8 cellular contexts compared by ENCODE assay signal in the genomic region with DNA sequence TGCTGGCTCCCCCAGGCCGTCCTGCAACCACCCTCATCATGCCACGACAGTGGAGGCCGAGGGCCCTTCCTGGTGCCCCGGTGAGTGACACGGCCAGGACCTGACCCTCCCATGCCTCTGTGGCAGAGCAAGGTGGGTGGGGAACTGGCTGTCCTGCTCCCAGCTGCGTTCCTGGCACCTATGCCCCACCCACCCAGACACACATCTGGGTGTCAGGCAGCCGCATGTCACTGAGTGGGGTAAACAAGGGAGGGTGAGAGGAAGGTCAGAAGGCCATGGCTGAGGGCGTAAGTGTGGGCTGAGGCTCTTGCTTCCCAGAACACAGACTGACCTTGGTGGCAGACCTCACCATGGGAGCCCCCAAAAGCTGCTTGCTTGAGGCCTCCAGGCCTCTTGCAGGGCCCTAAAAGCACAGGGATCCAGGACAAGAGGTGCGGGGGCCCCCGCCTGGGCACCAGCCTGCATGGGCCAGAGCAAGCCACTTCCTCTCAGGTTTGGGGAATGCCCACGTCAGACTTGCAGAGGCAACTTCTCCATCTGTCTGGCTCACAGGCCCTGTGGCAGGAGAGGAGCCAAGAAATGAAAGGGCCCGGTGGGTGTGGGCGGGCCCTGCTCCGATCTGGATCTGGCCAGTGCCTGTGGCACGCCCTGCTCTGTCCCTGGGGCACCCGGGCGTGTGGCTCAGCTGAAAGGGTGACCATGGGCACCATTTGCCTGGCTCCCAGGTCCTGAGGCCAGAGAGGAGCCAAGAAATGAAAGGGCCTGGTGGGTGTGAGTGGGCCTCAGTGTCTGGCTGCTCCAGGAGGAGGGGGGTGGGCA. TPM values are rescaled to one million over a fixed set of nuclear protein-coding genes. Genes with fewer than 3 reads are reported as not detected.
A peak's percentile ranks its signal among the peaks of the same experiment; 100 is the strongest.
DNase-seq lines count a peak whose midpoint lies in the region; ATAC-seq and TF ChIP-seq lines count a peak whose summit lies in the region.

No MANE protein-coding gene starts in this region.

- no peaks in the 10 kb centered on the region for H3K36me3 Mint-ChIP-seq in activated T-cell treated with anti-CD3 and anti-CD28 coated beads, Interleukin-2, amount 50 U/mL, for 24 hours (ENCODE audit: low read depth)

- TF ChIP-seq CTCF in gastroesophageal sphincter (IDR thresholded peaks at IDR 0.05): no peak

- no peak for TF ChIP-seq POLR2A in gastroesophageal sphincter (IDR thresholded peaks at IDR 0.05)

- H3K36me3 ChIP-seq in gastroesophageal sphincter: no peaks in the 10 kb centered on the region

- H3K27me3 Mint-ChIP-seq in activated T-cell treated with anti-CD3 and anti-CD28 coated beads, Interleukin-2, amount 50 U/mL, for 24 hours: no peaks in the 10 kb centered on the region

- peaks cover 0 to 50% (median 11%) of the 10 kb centered on the region in 3 donors for H3K4me1 ChIP-seq in gastroesophageal sphincter

- ATAC-seq in gastroesophageal sphincter (peak; percentile 52), sciatic nerve (peak; percentile 80), GM21390 (IDR thresholded peaks at IDR 0.05; ENCODE audit: unreplicated experiment) (no peak), GM21528 (IDR thresholded peaks at IDR 0.05; ENCODE audit: low FRiP score, unreplicated experiment) (no peak)

- DNase-seq in activated naive CD4-positive, alpha-beta T cell treated with Interleukin-2 at 50 U/mL for 16 hours: peak; percentile 53
- no peak for DNase-seq in activated naive CD4-positive, alpha-beta T cell (lab: John Stamatoyannopoulos, UW)
- peak; percentile 98 for DNase-seq in M059J (ENCODE audit: low read depth)
- peak; percentile 62 for DNase-seq in activated T-cell treated with anti-CD3 and anti-CD28 coated beads, Interleukin-2, amount 50 U/mL, for 24 hours
- peak; percentile 81 for DNase-seq in sciatic nerve (ENCODE audit: low spot score)

- no CpG with 5 or more reads among the region's 17 CpGs for WGBS in gastroesophageal sphincter (ENCODE audit: low coverage in 1 of 2), 2 donors

- H3K9me3 Mint-ChIP-seq in activated T-cell treated with anti-CD3 and anti-CD28 coated beads, Interleukin-2, amount 50 U/mL, for 24 hours: no peaks in the 10 kb centered on the region

- TF ChIP-seq EP300 in gastroesophageal sphincter (IDR thresholded peaks at IDR 0.05): no peak

- no peaks in the 10 kb centered on the region for H3K9me3 ChIP-seq in gastroesophageal sphincter

- H3K27ac ChIP-seq in gastroesophageal sphincter: peak overlapping the region in 3 of 4 donors; percentile 53 to 75 (median 73)

- intact Hi-C loops in sciatic nerve (cut with DNase I): no loop called here

- H3K4me1 Mint-ChIP-seq in activated T-cell treated with anti-CD3 and anti-CD28 coated beads, Interleukin-2, amount 50 U/mL, for 24 hours (ENCODE audit: low read depth): peaks cover 37% of the 10 kb centered on the region

- H3K4me3 ChIP-seq in gastroesophageal sphincter: no peak overlapping the region

- H3K27me3 ChIP-seq in gastroesophageal sphincter: no peaks in the 10 kb centered on the region

- no peak overlapping the region for H3K4me3 Mint-ChIP-seq in activated T-cell treated with anti-CD3 and anti-CD28 coated beads, Interleukin-2, amount 50 U/mL, for 24 hours

- peak overlapping the region; percentile 66 for H3K27ac Mint-ChIP-seq in activated T-cell treated with anti-CD3 and anti-CD28 coated beads, Interleukin-2, amount 50 U/mL, for 24 hours

RNA-seq across cellular contexts. Expression of gene CCDC57, which starts 3.9 kb away (rescaled TPM):
- total RNA-seq in M059J (2014; rRNA removed; shearing (Covaris generic)): 0.91 and 3.4 TPM in 2 replicates
- total RNA-seq in gastroesophageal sphincter (10 to 100 TPM in 3 of 4 donors, 1 to 10 TPM in 1; 6.5 to 28.2 (median 16.2) TPM), sciatic nerve (50.6 TPM)

RNA-seq across cellular contexts. Expression of gene SLC16A3, which starts 12.3 kb away (rescaled TPM):
- total RNA-seq in M059J (2014; rRNA removed; shearing (Covaris generic)): 48.1 and 84.8 TPM in 2 replicates
- 10 to 100 TPM; 11.2 to 38.5 (median 22.1) TPM for total RNA-seq in gastroesophageal sphincter
- 53.1 TPM for total RNA-seq in sciatic nerve

RNA-seq across cellular contexts. Expression of gene CSNK1D, which starts 57.0 kb away (rescaled TPM):
- total RNA-seq in M059J (2014; rRNA removed; shearing (Covaris generic)): 41.6 and 43.7 TPM in 2 replicates
- 10 to 100 TPM; 23.4 to 92.1 (median 72.4) TPM for total RNA-seq in gastroesophageal sphincter
- total RNA-seq in sciatic nerve: 152 TPM

Comparison
In these comparisons a context has a peak if more than half of its experiments do, and no peak if none do; other contexts are left out.
1. DNase-seq: peak in activated naive CD4-positive, alpha-beta T cell treated with Interleukin-2 at 50 U/mL for 16 hours (single experiment), M059J (single experiment), activated T-cell treated with anti-CD3 and anti-CD28 coated beads, Interleukin-2, amount 50 U/mL, for 24 hours (single experiment) and sciatic nerve (single experiment); none in activated naive CD4-positive, alpha-beta T cell (0 of 4).
2. ATAC-seq: peak in gastroesophageal sphincter (single experiment) and sciatic nerve (single experiment); none in GM21390 (single experiment) and GM21528 (single experiment).